8 cellular contexts compared by ENCODE assay signal in genomic region chr19:45681391-45682015, GRCh38.
DNase-seq lines count a peak whose midpoint lies in the region; ATAC-seq and TF ChIP-seq lines count a peak whose summit lies in the region.

No MANE protein-coding gene starts in this region.

- DNase-seq in GM04504 (ENCODE audit: low read depth) = peak; percentile 58
- peak; percentile 60 for DNase-seq in NCI-H187 treated with DMSO at 0.1 percent for 48 hours (lab: John Stamatoyannopoulos, UW)
- DNase-seq in T-helper 9 cell = peak; percentile 78
- peak; percentile 78 for DNase-seq in astrocyte of the spinal cord (ENCODE audit: low read depth, low spot score)
- peak; percentile 73 to 86 for DNase-seq in hippocampal formation (lab: John Stamatoyannopoulos, UW)
- DNase-seq in retinal pigment epithelial cell (ENCODE audit: low read depth) = peak; percentile 58

- TF ChIP-seq CTCF in astrocyte of the spinal cord (IDR thresholded peaks at IDR 0.05; ENCODE audit: low read depth, low read length) (peak; percentile 92), retinal pigment epithelial cell (conservative IDR thresholded peaks at IDR 0.05; ENCODE audit: low read depth, low read length) (peak; percentile 84)

- H3K4me3 ChIP-seq in astrocyte of the spinal cord (ENCODE audit: low read depth, low read length) = peak overlapping the region; percentile 30
- peak overlapping the region; percentile 35 for H3K4me3 ChIP-seq in retinal pigment epithelial cell (ENCODE audit: low read length)

- in situ Hi-C loops in astrocyte of the spinal cord (cut with HindIII; ENCODE audit: low sequenced_read_pairs) = no loop called here

- ATAC-seq in HG02623 (IDR thresholded peaks at IDR 0.05; ENCODE audit: unreplicated experiment) (peak; percentile 54), GM19328 (IDR thresholded peaks at IDR 0.05; ENCODE audit: unreplicated experiment) (no peak)
